Comparison of ENCODE assay signal across 1 cellular context in the genomic region with DNA sequence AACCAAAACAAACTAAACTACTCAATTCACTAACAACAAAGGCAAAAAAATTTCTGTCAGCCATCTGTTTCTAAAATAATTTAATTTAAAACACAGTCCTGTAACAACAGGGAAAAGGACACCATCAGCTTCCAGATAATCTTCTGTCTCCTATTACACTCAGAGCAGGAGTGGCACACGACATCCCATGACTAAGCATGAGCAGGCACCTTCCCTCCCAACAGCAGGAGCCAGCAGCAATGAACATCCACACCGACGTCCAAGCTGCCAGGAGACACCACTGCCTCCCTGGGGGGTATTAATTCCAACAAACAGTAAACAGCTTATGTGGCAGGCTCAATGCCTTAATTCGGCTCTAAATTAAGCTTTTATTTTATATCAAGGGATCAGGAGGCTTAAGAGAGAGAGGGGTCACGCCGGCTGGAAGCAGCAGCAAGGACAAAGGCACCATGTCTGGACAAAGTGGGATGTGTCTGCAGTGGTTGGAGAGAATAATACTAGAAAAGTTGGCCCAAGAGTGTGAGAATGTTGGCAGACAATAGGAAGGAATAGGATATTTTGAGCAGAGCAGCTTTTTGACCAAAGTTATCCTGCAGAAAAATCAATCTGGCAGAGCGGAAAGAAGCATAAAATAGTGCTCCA.
TF ChIP-seq lines count a peak whose summit lies in the region.

No MANE protein-coding gene starts in this region.

TF ChIP-seq in HCT116, 20 proteins besides CTCF, POLR2A, EP300 and RAD21 (continued from another document):
- TF ChIP-seq, protein P1, sequence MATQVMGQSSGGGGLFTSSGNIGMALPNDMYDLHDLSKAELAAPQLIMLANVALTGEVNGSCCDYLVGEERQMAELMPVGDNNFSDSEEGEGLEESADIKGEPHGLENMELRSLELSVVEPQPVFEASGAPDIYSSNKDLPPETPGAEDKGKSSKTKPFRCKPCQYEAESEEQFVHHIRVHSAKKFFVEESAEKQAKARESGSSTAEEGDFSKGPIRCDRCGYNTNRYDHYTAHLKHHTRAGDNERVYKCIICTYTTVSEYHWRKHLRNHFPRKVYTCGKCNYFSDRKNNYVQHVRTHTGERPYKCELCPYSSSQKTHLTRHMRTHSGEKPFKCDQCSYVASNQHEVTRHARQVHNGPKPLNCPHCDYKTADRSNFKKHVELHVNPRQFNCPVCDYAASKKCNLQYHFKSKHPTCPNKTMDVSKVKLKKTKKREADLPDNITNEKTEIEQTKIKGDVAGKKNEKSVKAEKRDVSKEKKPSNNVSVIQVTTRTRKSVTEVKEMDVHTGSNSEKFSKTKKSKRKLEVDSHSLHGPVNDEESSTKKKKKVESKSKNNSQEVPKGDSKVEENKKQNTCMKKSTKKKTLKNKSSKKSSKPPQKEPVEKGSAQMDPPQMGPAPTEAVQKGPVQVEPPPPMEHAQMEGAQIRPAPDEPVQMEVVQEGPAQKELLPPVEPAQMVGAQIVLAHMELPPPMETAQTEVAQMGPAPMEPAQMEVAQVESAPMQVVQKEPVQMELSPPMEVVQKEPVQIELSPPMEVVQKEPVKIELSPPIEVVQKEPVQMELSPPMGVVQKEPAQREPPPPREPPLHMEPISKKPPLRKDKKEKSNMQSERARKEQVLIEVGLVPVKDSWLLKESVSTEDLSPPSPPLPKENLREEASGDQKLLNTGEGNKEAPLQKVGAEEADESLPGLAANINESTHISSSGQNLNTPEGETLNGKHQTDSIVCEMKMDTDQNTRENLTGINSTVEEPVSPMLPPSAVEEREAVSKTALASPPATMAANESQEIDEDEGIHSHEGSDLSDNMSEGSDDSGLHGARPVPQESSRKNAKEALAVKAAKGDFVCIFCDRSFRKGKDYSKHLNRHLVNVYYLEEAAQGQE (IDR thresholded peaks at IDR 0.05; ENCODE audit: low read depth): no peak
- TF ChIP-seq, protein P2, sequence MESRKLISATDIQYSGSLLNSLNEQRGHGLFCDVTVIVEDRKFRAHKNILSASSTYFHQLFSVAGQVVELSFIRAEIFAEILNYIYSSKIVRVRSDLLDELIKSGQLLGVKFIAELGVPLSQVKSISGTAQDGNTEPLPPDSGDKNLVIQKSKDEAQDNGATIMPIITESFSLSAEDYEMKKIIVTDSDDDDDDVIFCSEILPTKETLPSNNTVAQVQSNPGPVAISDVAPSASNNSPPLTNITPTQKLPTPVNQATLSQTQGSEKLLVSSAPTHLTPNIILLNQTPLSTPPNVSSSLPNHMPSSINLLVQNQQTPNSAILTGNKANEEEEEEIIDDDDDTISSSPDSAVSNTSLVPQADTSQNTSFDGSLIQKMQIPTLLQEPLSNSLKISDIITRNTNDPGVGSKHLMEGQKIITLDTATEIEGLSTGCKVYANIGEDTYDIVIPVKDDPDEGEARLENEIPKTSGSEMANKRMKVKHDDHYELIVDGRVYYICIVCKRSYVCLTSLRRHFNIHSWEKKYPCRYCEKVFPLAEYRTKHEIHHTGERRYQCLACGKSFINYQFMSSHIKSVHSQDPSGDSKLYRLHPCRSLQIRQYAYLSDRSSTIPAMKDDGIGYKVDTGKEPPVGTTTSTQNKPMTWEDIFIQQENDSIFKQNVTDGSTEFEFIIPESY (IDR thresholded peaks at IDR 0.05; ENCODE audit: extremely low read depth, insufficient replicate concordance, low read length): no peak
- TF ChIP-seq, protein P3, sequence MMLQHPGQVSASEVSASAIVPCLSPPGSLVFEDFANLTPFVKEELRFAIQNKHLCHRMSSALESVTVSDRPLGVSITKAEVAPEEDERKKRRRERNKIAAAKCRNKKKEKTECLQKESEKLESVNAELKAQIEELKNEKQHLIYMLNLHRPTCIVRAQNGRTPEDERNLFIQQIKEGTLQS (IDR thresholded peaks at IDR 0.05): no peak
- TF ChIP-seq YY1 (IDR thresholded peaks at IDR 0.05; ENCODE audit: extremely low read depth, insufficient replicate concordance, low read depth, low read length) (peak; percentile 50), TCF7L2 (IDR thresholded peaks at IDR 0.05; ENCODE audit: borderline replicate concordance, extremely low read depth, insufficient read depth, insufficient read length) (no peak), CEBPB (IDR thresholded peaks at IDR 0.05; ENCODE audit: low read depth) (peak; percentile 44; the same call in 1 of the 2 replicates)
